In the genomic region with DNA sequence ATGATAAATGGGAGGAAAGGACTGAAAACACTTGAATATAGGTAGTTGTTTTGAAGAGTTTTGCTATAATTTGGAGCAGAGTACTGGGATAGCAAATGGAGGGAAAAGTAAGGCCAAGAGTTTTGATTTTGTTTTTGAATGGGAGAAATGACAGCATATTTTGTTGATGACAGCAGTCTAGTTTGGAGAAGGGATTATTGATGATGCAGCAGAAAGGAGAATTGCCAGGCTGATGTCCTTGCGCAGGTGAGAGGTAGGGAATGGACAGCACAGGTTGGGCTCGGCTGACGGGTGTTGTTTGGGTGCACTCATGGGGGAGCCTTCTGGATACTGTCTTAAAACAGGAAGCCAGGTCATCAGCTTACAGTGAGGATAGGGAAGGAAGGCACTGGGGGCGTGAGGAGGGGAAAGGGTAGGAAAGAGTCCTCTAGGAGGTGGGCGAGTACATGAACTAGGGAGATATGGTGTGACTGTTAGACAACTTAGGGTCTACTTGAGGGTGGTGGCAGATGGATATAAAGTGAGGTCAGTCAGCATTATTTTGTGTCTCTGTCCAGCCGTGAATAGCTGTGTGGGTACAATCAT, we compare ENCODE assay signal across 16 cellular contexts. TPM values are rescaled to one million over a fixed set of nuclear protein-coding genes. Genes with fewer than 3 reads are reported as not detected.
DNase-seq lines count a peak whose midpoint lies in the region; ATAC-seq and TF ChIP-seq lines count a peak whose summit lies in the region.
"Had no signal": no experiment of that assay in that cellular context is flagged by ENCODE, and none has a peak within 500 bp of the region (broad histone marks: within the 10 kb centered on the region; RNA-seq: fewer than 3 reads in every experiment).

No MANE protein-coding gene starts in this region.

- H3K27ac Mint-ChIP-seq in activated T-cell treated with anti-CD3 and anti-CD28 coated beads, Interleukin-2, amount 50 U/mL, for 72 hours, result peak overlapping the region; percentile 26
- H3K27ac Mint-ChIP-seq in T-cell, result peak overlapping the region; percentile 81 to 85
- peak overlapping the region; percentile 92 to 95 for H3K27ac Mint-ChIP-seq in effector memory CD8-positive, alpha-beta T cell

- POLR2A ChIA-PET in T-cell (lab: Charles Lee), result interaction anchor here in 1 of 2 donors (0.5 kb wide), 1 partner anchor 73 kb away, joined by 12 read pairs; no protein-coding TSS in a partner anchor

- no peaks in the 10 kb centered on the region for H3K27me3 Mint-ChIP-seq in activated T-cell treated with anti-CD3 and anti-CD28 coated beads, Interleukin-2, amount 50 U/mL, for 72 hours (ENCODE audit: low read depth)
- no peaks in the 10 kb centered on the region for H3K27me3 Mint-ChIP-seq in activated T-cell treated with anti-CD3 and anti-CD28 coated beads, Interleukin-2, amount 50 U/mL, for 4 hours (ENCODE audit: low read depth)
- no peaks in the 10 kb centered on the region for H3K27me3 Mint-ChIP-seq in T-cell
- no peaks in the 10 kb centered on the region for H3K27me3 Mint-ChIP-seq in effector memory CD8-positive, alpha-beta T cell

- H3K27me3 ChIP-seq in aorta (ENCODE audit: control insufficient read depth in 1 of 2, insufficient read depth in 2 of 2, low read length in 1 of 2) (no peaks in the 10 kb centered on the region), heart right ventricle (no peaks in the 10 kb centered on the region)

- no peak overlapping the region for H3K27ac ChIP-seq in aorta (ENCODE audit: low read depth in 1 of 2, low read length in 2 of 2)
- H3K27ac ChIP-seq in heart right ventricle, result no peak overlapping the region
- H3K27ac ChIP-seq: C4-2B had no signal

- whole genome bisulfite sequencing in aorta, 2 donors, result 94 to 97% methylated on average over 6 of the region's 6 CpGs
- 95 to 99% methylated on average over 6 of the region's 6 CpGs for WGBS in heart right ventricle, 2 donors

- H3K9me3 ChIP-seq in aorta (ENCODE audit: control insufficient read depth, low read length) (no peaks in the 10 kb centered on the region), heart right ventricle (no peaks in the 10 kb centered on the region)

- H3K4me3 ChIP-seq in aorta (ENCODE audit: low read length in 2 of 2) (no peak overlapping the region), heart right ventricle (no peak overlapping the region)

- DNase-seq in activated T-cell treated with anti-CD3 and anti-CD28 coated beads, Interleukin-2, amount 50 U/mL, for 72 hours, result no peak
- no peak for DNase-seq in activated T-cell treated with anti-CD3 and anti-CD28 coated beads, Interleukin-2, amount 50 U/mL, for 4 hours
- no peak for DNase-seq in T-cell
- no peak for DNase-seq in effector memory CD8-positive, alpha-beta T cell
- DNase-seq in aorta, result no peak
- no peak for DNase-seq in NCI-H748 (lab: John Stamatoyannopoulos, UW; ENCODE audit: unreplicated experiment)
- DNase-seq in mucosa of gallbladder (ENCODE audit: low spot score), result no peak
- DNase-seq in heart right ventricle, result no peak
- DNase-seq: MM.1S; NCI-H1105; NCI-H1694 treated with DMSO at 0.1 percent for 48 hours; NCI-H446; NCI-H69; NK-92 treated with Interleukin-12 subunit alpha and Interleukin-12 subunit beta, amount 100 ng/mL, for 24 hours; SHP77 treated with DMSO at 0.1 percent for 48 hours had no signal

- peaks cover 41% of the 10 kb centered on the region for H3K4me1 Mint-ChIP-seq in activated T-cell treated with anti-CD3 and anti-CD28 coated beads, Interleukin-2, amount 50 U/mL, for 72 hours (ENCODE audit: low read depth)
- H3K4me1 Mint-ChIP-seq in activated T-cell treated with anti-CD3 and anti-CD28 coated beads, Interleukin-2, amount 50 U/mL, for 4 hours (ENCODE audit: low read depth), result peaks cover 51% of the 10 kb centered on the region
- H3K4me1 Mint-ChIP-seq in T-cell, result peaks cover 7 to 50% (median 47%) of the 10 kb centered on the region in 3 donors
- H3K4me1 Mint-ChIP-seq in effector memory CD8-positive, alpha-beta T cell (ENCODE audit: low read depth in 2 of 2), result peaks cover 44 to 49% of the 10 kb centered on the region in 2 donors

- H3K9me3 Mint-ChIP-seq in activated T-cell treated with anti-CD3 and anti-CD28 coated beads, Interleukin-2, amount 50 U/mL, for 72 hours, result no peaks in the 10 kb centered on the region
- no peaks in the 10 kb centered on the region for H3K9me3 Mint-ChIP-seq in activated T-cell treated with anti-CD3 and anti-CD28 coated beads, Interleukin-2, amount 50 U/mL, for 4 hours
- H3K9me3 Mint-ChIP-seq in T-cell, result no peaks in the 10 kb centered on the region
- H3K9me3 Mint-ChIP-seq in effector memory CD8-positive, alpha-beta T cell, result no peaks in the 10 kb centered on the region

- H3K4me3 Mint-ChIP-seq in activated T-cell treated with anti-CD3 and anti-CD28 coated beads, Interleukin-2, amount 50 U/mL, for 72 hours, result peak overlapping the region in 1 of 2 donors; percentile 43
- H3K4me3 Mint-ChIP-seq in activated T-cell treated with anti-CD3 and anti-CD28 coated beads, Interleukin-2, amount 50 U/mL, for 4 hours, result no peak overlapping the region
- H3K4me3 Mint-ChIP-seq in T-cell, result no peak overlapping the region
- H3K4me3 Mint-ChIP-seq in effector memory CD8-positive, alpha-beta T cell, result no peak overlapping the region

- TF ChIP-seq CTCF in heart right ventricle (IDR thresholded peaks at IDR 0.05), result no peak

- no peak for ATAC-seq in activated T-cell treated with anti-CD3 and anti-CD28 coated beads, Interleukin-2, amount 50 U/mL, for 72 hours (replicated peaks in 1 of 2)
- no peak for ATAC-seq in activated T-cell treated with anti-CD3 and anti-CD28 coated beads, Interleukin-2, amount 50 U/mL, for 4 hours
- ATAC-seq in T-cell (replicated peaks in 1 of 4) (no peak), aorta (ENCODE audit: low FRiP score) (peak; percentile 39), heart right ventricle (no peak)
- no peak for ATAC-seq in effector memory CD8-positive, alpha-beta T cell (replicated peaks)

- CTCF ChIA-PET in T-cell (lab: Charles Lee), result interaction anchor here in 1 of 2 donors (0.7 to 2.8 kb wide), 2 partner anchors 26 to 41 kb away, joined by 3 to 10 read pairs; no protein-coding TSS in a partner anchor

- no peaks in the 10 kb centered on the region for H3K4me1 ChIP-seq in aorta (ENCODE audit: control insufficient read depth in 1 of 2, insufficient read depth in 2 of 2, low read length in 2 of 2)
- peaks cover 0 to 8% (median 0%) of the 10 kb centered on the region in 9 donors for H3K4me1 ChIP-seq in heart right ventricle

- intact Hi-C loops in aorta (cut with DNase I), result no loop called here
- intact Hi-C loops in heart right ventricle (cut with DNase I), result no loop called here

- H3K36me3 Mint-ChIP-seq in activated T-cell treated with anti-CD3 and anti-CD28 coated beads, Interleukin-2, amount 50 U/mL, for 72 hours (ENCODE audit: insufficient read depth in 2 of 2), result peaks cover 36 to 74% of the 10 kb centered on the region in 2 donors
- H3K36me3 Mint-ChIP-seq in activated T-cell treated with anti-CD3 and anti-CD28 coated beads, Interleukin-2, amount 50 U/mL, for 4 hours (ENCODE audit: insufficient read depth), result peaks cover 3% of the 10 kb centered on the region
- H3K36me3 Mint-ChIP-seq in T-cell, result peaks cover 2% of the 10 kb centered on the region
- peaks cover 10% of the 10 kb centered on the region for H3K36me3 Mint-ChIP-seq in effector memory CD8-positive, alpha-beta T cell (ENCODE audit: insufficient read depth)

- no peaks in the 10 kb centered on the region for H3K36me3 ChIP-seq in aorta (ENCODE audit: control insufficient read depth in 1 of 2, insufficient read depth in 2 of 2, low read length in 1 of 2)
- peaks cover 0 to 78% (median 0%) of the 10 kb centered on the region in 9 donors for H3K36me3 ChIP-seq in heart right ventricle

RNA-seq across cellular contexts. Expression of gene NCAPH, which starts 10.4 kb away (rescaled TPM):
- 10 to 100 TPM; 82.2 to 86.2 TPM for total RNA-seq in activated T-cell treated with anti-CD3 and anti-CD28 coated beads, Interleukin-2, amount 50 U/mL, for 72 hours
- 10 to 100 TPM; 15.5 to 22.9 (median 16.4) TPM for total RNA-seq in activated T-cell treated with anti-CD3 and anti-CD28 coated beads, Interleukin-2, amount 50 U/mL, for 4 hours
- total RNA-seq in T-cell (1 to 10 TPM; 1.9 to 5.5 (median 4.0) TPM), aorta (1 to 10 TPM; 1.0 to 1.4 TPM), mucosa of gallbladder (1.2 TPM), heart right ventricle (1 to 10 TPM in 2 of 10 donors, under 1 TPM in 8; 0.21 to 3.4 (median 0.51) TPM)
- polyA plus RNA-seq in aorta (under 1 TPM in 1 of 2 donors, not detected in 1; 0.10 TPM), heart right ventricle (under 1 TPM; 0.35 to 0.95 TPM)

RNA-seq across cellular contexts. Expression of gene ITPRIPL1, which starts 20.8 kb away (rescaled TPM):
- total RNA-seq in activated T-cell treated with anti-CD3 and anti-CD28 coated beads, Interleukin-2, amount 50 U/mL, for 72 hours, result 10 to 100 TPM; 28.0 to 31.4 TPM
- 10 to 100 TPM; 30.2 to 39.5 (median 31.6) TPM for total RNA-seq in activated T-cell treated with anti-CD3 and anti-CD28 coated beads, Interleukin-2, amount 50 U/mL, for 4 hours
- total RNA-seq in T-cell, result 10 to 100 TPM in 4 of 5 donors, 1 to 10 TPM in 1; 3.9 to 13.7 (median 12.7) TPM
- 1 to 10 TPM; 1.9 to 3.6 TPM for total RNA-seq in aorta
- polyA plus RNA-seq in aorta, result 1 to 10 TPM in 1 of 2 donors, not detected in 1; 1.2 TPM
- 1.5 TPM for total RNA-seq in mucosa of gallbladder
- total RNA-seq in heart right ventricle, result 1 to 10 TPM in 7 of 10 donors, under 1 TPM in 3; 0.30 to 3.4 (median 1.2) TPM
- polyA plus RNA-seq in heart right ventricle, result 1 to 10 TPM in 1 of 2 donors, under 1 TPM in 1; 0.68 to 1.1 TPM

RNA-seq across cellular contexts. Expression of gene SNRNP200, which starts 40.6 kb away (rescaled TPM):
- total RNA-seq in activated T-cell treated with anti-CD3 and anti-CD28 coated beads, Interleukin-2, amount 50 U/mL, for 72 hours, result 100 to 1,000 TPM; 188 to 228 TPM
- 100 to 1,000 TPM; 219 to 232 (median 223) TPM for total RNA-seq in activated T-cell treated with anti-CD3 and anti-CD28 coated beads, Interleukin-2, amount 50 U/mL, for 4 hours
- total RNA-seq in T-cell (100 to 1,000 TPM; 200 to 254 (median 203) TPM), aorta (10 to 100 TPM; 85.0 to 99.7 TPM), mucosa of gallbladder (113 TPM), heart right ventricle (10 to 100 TPM; 56.2 to 70.5 (median 63.6) TPM)
- polyA plus RNA-seq in aorta (10 to 100 TPM; 18.9 to 80.1 TPM), heart right ventricle (10 to 100 TPM; 49.2 to 67.5 TPM)

Comparison
In these comparisons a context has a peak if more than half of its experiments do, and no peak if none do; other contexts are left out.
1. H3K27ac Mint-ChIP-seq: peak in every context shown above with its lines; median percentile 94 in effector memory CD8-positive, alpha-beta T cell; 83 in T-cell; 26 in activated T-cell treated with anti-CD3 and anti-CD28 coated beads, Interleukin-2, amount 50 U/mL, for 72 hours.